9 cellular contexts compared by ENCODE assay signal in the genomic region with DNA sequence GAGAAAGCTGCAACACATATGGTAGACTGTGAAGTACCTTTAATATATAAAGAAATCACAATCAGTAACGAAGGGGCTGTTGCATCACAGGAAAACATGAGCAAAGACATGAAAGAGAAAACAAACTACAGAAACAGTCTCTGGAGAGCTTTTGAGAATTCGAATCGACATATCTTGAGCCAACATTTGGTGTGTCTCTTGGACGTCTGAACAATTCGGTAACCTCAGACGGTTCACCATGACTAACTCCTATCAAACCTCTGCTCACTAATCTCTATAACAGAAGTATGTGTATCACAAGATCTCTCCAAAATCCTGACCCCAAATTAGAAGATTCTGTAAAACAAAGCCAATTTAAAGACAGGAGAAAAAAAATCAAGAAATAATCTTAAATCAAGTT.
"Had no signal": no experiment of that assay in that cellular context is flagged by ENCODE, and none has a peak within 500 bp of the region (broad histone marks: within the 10 kb centered on the region; RNA-seq: fewer than 3 reads in every experiment).

No MANE protein-coding gene starts in this region.

- DNase-seq: GOT3, H7, HFFc6, KBM-7 had no signal

- H3K4me1 Mint-ChIP-seq: IgD-negative memory B cell had no signal

- FAIRE-seq: HepG2 had no signal

- H3K27ac ChIP-seq: HL-60 had no signal

- H3K36me3 ChIP-seq: HAP-1 had no signal

- H3K27ac Mint-ChIP-seq: HFFc6 had no signal

- H3K36me3 Mint-ChIP-seq: IgD-negative memory B cell had no signal

- ATAC-seq: HCT116, HepG2 had no signal

- H3K4me3 ChIP-seq: HAP-1 had no signal

- H3K4me3 Mint-ChIP-seq: HFFc6, IgD-negative memory B cell had no signal

- H3K9me3 Mint-ChIP-seq: HFFc6 had no signal

- H3K9me3 ChIP-seq: HAP-1 had no signal
